In genomic region chr6:105992315-105992961, GRCh38 we compare ENCODE assay signal across 1 cellular context.
A peak's percentile ranks its signal among the peaks of the same experiment; 100 is the strongest.
TF ChIP-seq lines count a peak whose summit lies in the region.

No MANE protein-coding gene starts in this region.

TF ChIP-seq in HepG2, 621 proteins besides CTCF, POLR2A, EP300 and RAD21 (continued from another document and continues in another):
- TF ChIP-seq AKNA (CRISPR knock-in tag; IDR thresholded peaks at IDR 0.05; ENCODE audit: borderline replicate concordance) (no peak), CREB3 (CRISPR knock-in tag; IDR thresholded peaks at IDR 0.05) (no peak), ATAD3A (CRISPR knock-in tag; IDR thresholded peaks at IDR 0.05) (no peak), ZNF10 (CRISPR knock-in tag; IDR thresholded peaks at IDR 0.05; ENCODE audit: borderline replicate concordance, low read depth) (no peak), CEBPB (IDR thresholded peaks at IDR 0.05; ENCODE audit: borderline replicate concordance, low read depth, low read length) (no peak), PPARG (CRISPR knock-in tag; conservative IDR thresholded peaks at IDR 0.05) (no peak), ZNF747 (CRISPR knock-in tag; IDR thresholded peaks at IDR 0.05; ENCODE audit: borderline replicate concordance) (0 out of 2 replicates have a peak, but pooled peaks have one; percentile 13), PBX2 (CRISPR knock-in tag; IDR thresholded peaks at IDR 0.05) (no peak), ZNF124 (CRISPR knock-in tag; IDR thresholded peaks at IDR 0.05) (no peak), ZNF432 (CRISPR knock-in tag; IDR thresholded peaks at IDR 0.05; ENCODE audit: borderline replicate concordance) (no peak), ZNF354B (CRISPR knock-in tag; IDR thresholded peaks at IDR 0.05) (no peak), ZNF251 (CRISPR knock-in tag; IDR thresholded peaks at IDR 0.05) (no peak), BRD4 (CRISPR knock-in tag; IDR thresholded peaks at IDR 0.05) (no peak), HOXA7 (CRISPR knock-in tag; IDR thresholded peaks at IDR 0.05) (no peak), HOXA9 (CRISPR knock-in tag; IDR thresholded peaks at IDR 0.05; ENCODE audit: borderline replicate concordance) (no peak), ZNF530 (CRISPR knock-in tag; IDR thresholded peaks at IDR 0.05; ENCODE audit: low read depth) (no peak), FOXA1 (IDR thresholded peaks at IDR 0.05) (no peak), FOXA1 (CRISPR knock-in tag; IDR thresholded peaks at IDR 0.05) (no peak), FOXM1 (CRISPR knock-in tag; IDR thresholded peaks at IDR 0.05) (no peak), ZNF577 (CRISPR knock-in tag; IDR thresholded peaks at IDR 0.05; ENCODE audit: borderline replicate concordance, low read depth) (no peak), ZNF678 (CRISPR knock-in tag; IDR thresholded peaks at IDR 0.05) (no peak), ZNF12 (CRISPR knock-in tag; IDR thresholded peaks at IDR 0.05) (no peak), GPN1 (CRISPR knock-in tag; IDR thresholded peaks at IDR 0.05; ENCODE audit: borderline replicate concordance) (no peak), ZBTB1 (CRISPR knock-in tag; IDR thresholded peaks at IDR 0.05; ENCODE audit: borderline replicate concordance) (no peak), RAD51 (IDR thresholded peaks at IDR 0.05; ENCODE audit: borderline replicate concordance) (peak; percentile 96), PITX1 (CRISPR knock-in tag; IDR thresholded peaks at IDR 0.05) (no peak), PHF20 (CRISPR knock-in tag; IDR thresholded peaks at IDR 0.05) (0 out of 2 replicates have a peak, but pooled peaks have one; percentile 16), ZFP36 (IDR thresholded peaks at IDR 0.05; ENCODE audit: borderline replicate concordance, low read depth, low read length, partially characterized antibody) (no peak), NR2C2 (CRISPR knock-in tag; IDR thresholded peaks at IDR 0.05; ENCODE audit: borderline replicate concordance) (no peak), FOXO4 (CRISPR knock-in tag; conservative IDR thresholded peaks at IDR 0.05) (0 out of 2 replicates have a peak, but pooled peaks have one; percentile 43), NR2F6 (IDR thresholded peaks at IDR 0.05) (no peak), NR2F6 (CRISPR knock-in tag; IDR thresholded peaks at IDR 0.05) (no peak), SP2 (CRISPR knock-in tag; IDR thresholded peaks at IDR 0.05) (no peak; the same call in 1 of the 2 replicates), SCMH1 (CRISPR knock-in tag; IDR thresholded peaks at IDR 0.05; ENCODE audit: borderline replicate concordance) (no peak), EHMT2 (IDR thresholded peaks at IDR 0.05; ENCODE audit: borderline replicate concordance, low read depth, low read length) (no peak), ZNF496 (CRISPR knock-in tag; IDR thresholded peaks at IDR 0.05; ENCODE audit: insufficient replicate concordance) (no peak), HDAC2 (CRISPR knock-in tag; IDR thresholded peaks at IDR 0.05) (no peak), NCOR1 (IDR thresholded peaks at IDR 0.05; ENCODE audit: borderline replicate concordance, low read length) (no peak)
- TF ChIP-seq, protein P1, sequence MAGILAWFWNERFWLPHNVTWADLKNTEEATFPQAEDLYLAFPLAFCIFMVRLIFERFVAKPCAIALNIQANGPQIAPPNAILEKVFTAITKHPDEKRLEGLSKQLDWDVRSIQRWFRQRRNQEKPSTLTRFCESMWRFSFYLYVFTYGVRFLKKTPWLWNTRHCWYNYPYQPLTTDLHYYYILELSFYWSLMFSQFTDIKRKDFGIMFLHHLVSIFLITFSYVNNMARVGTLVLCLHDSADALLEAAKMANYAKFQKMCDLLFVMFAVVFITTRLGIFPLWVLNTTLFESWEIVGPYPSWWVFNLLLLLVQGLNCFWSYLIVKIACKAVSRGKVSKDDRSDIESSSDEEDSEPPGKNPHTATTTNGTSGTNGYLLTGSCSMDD (CRISPR knock-in tag; IDR thresholded peaks at IDR 0.05): no peak
- TF ChIP-seq, protein P2, sequence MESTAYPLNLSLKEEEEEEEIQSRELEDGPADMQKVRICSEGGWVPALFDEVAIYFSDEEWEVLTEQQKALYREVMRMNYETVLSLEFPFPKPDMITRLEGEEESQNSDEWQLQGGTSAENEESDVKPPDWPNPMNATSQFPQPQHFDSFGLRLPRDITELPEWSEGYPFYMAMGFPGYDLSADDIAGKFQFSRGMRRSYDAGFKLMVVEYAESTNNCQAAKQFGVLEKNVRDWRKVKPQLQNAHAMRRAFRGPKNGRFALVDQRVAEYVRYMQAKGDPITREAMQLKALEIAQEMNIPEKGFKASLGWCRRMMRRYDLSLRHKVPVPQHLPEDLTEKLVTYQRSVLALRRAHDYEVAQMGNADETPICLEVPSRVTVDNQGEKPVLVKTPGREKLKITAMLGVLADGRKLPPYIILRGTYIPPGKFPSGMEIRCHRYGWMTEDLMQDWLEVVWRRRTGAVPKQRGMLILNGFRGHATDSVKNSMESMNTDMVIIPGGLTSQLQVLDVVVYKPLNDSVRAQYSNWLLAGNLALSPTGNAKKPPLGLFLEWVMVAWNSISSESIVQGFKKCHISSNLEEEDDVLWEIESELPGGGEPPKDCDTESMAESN (CRISPR knock-in tag; conservative IDR thresholded peaks at IDR 0.05): no peak
- TF ChIP-seq, protein P3, sequence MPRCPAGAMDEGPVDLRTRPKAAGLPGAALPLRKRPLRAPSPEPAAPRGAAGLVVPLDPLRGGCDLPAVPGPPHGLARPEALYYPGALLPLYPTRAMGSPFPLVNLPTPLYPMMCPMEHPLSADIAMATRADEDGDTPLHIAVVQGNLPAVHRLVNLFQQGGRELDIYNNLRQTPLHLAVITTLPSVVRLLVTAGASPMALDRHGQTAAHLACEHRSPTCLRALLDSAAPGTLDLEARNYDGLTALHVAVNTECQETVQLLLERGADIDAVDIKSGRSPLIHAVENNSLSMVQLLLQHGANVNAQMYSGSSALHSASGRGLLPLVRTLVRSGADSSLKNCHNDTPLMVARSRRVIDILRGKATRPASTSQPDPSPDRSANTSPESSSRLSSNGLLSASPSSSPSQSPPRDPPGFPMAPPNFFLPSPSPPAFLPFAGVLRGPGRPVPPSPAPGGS (CRISPR knock-in tag; IDR thresholded peaks at IDR 0.05): no peak; the same call in 1 of the 2 replicates
- TF ChIP-seq, protein P4, sequence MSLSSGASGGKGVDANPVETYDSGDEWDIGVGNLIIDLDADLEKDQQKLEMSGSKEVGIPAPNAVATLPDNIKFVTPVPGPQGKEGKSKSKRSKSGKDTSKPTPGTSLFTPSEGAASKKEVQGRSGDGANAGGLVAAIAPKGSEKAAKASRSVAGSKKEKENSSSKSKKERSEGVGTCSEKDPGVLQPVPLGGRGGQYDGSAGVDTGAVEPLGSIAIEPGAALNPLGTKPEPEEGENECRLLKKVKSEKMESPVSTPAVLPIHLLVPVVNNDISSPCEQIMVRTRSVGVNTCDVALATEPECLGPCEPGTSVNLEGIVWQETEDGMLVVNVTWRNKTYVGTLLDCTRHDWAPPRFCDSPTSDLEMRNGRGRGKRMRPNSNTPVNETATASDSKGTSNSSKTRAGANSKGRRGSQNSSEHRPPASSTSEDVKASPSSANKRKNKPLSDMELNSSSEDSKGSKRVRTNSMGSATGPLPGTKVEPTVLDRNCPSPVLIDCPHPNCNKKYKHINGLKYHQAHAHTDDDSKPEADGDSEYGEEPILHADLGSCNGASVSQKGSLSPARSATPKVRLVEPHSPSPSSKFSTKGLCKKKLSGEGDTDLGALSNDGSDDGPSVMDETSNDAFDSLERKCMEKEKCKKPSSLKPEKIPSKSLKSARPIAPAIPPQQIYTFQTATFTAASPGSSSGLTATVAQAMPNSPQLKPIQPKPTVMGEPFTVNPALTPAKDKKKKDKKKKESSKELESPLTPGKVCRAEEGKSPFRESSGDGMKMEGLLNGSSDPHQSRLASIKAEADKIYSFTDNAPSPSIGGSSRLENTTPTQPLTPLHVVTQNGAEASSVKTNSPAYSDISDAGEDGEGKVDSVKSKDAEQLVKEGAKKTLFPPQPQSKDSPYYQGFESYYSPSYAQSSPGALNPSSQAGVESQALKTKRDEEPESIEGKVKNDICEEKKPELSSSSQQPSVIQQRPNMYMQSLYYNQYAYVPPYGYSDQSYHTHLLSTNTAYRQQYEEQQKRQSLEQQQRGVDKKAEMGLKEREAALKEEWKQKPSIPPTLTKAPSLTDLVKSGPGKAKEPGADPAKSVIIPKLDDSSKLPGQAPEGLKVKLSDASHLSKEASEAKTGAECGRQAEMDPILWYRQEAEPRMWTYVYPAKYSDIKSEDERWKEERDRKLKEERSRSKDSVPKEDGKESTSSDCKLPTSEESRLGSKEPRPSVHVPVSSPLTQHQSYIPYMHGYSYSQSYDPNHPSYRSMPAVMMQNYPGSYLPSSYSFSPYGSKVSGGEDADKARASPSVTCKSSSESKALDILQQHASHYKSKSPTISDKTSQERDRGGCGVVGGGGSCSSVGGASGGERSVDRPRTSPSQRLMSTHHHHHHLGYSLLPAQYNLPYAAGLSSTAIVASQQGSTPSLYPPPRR (CRISPR knock-in tag; IDR thresholded peaks at IDR 0.05; ENCODE audit: borderline replicate concordance): no peak
- TF ChIP-seq, protein P5, sequence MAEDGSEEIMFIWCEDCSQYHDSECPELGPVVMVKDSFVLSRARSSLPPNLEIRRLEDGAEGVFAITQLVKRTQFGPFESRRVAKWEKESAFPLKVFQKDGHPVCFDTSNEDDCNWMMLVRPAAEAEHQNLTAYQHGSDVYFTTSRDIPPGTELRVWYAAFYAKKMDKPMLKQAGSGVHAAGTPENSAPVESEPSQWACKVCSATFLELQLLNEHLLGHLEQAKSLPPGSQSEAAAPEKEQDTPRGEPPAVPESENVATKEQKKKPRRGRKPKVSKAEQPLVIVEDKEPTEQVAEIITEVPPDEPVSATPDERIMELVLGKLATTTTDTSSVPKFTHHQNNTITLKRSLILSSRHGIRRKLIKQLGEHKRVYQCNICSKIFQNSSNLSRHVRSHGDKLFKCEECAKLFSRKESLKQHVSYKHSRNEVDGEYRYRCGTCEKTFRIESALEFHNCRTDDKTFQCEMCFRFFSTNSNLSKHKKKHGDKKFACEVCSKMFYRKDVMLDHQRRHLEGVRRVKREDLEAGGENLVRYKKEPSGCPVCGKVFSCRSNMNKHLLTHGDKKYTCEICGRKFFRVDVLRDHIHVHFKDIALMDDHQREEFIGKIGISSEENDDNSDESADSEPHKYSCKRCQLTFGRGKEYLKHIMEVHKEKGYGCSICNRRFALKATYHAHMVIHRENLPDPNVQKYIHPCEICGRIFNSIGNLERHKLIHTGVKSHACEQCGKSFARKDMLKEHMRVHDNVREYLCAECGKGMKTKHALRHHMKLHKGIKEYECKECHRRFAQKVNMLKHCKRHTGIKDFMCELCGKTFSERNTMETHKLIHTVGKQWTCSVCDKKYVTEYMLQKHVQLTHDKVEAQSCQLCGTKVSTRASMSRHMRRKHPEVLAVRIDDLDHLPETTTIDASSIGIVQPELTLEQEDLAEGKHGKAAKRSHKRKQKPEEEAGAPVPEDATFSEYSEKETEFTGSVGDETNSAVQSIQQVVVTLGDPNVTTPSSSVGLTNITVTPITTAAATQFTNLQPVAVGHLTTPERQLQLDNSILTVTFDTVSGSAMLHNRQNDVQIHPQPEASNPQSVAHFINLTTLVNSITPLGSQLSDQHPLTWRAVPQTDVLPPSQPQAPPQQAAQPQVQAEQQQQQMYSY (CRISPR knock-in tag; IDR thresholded peaks at IDR 0.05): no peak
